In genomic region chr19:53365134-53365898, GRCh38 we compare ENCODE assay signal across 8 cellular contexts. TPM values are rescaled to one million over a fixed set of nuclear protein-coding genes. Genes with fewer than 3 reads are reported as not detected.
A peak's percentile ranks its signal among the peaks of the same experiment; 100 is the strongest.
DNase-seq lines count a peak whose midpoint lies in the region; ATAC-seq, FAIRE-seq and TF ChIP-seq lines count a peak whose summit lies in the region.

TSS of gene ZNF525 (plus strand) at chr19:53365705. CDS start at chr19:53372282, 6,577 bp downstream.

- H3K4me1 ChIP-seq in MM.1S (ENCODE audit: low read length) (no peaks in the 10 kb centered on the region), SK-N-SH (ENCODE audit: control insufficient read depth in 1 of 2, insufficient read depth in 2 of 2, low read depth in 1 of 2, low read length in 1 of 2) (peaks cover 0 to 2% of the 10 kb centered on the region in 2 experiments; a peak in 1 of 4 replicates), pancreas (peaks cover 0 to 3% (median 0%) of the 10 kb centered on the region in 3 donors), thyroid gland (peaks cover 3 to 5% of the 10 kb centered on the region in 2 donors)

- CTCF ChIA-PET in SK-N-SH (lab: Yijun Ruan, JAX): interaction anchor here (1.6 kb wide), 1 partner anchor 170 kb away, joined by 8 read pairs; no protein-coding TSS in a partner anchor

- H3K4me2 ChIP-seq in MM.1S (ENCODE audit: low read depth, low read length) (peak within 1 kb of the TSS; percentile 77), SK-N-SH (peak within 1 kb of the TSS; percentile 98)

- no peak for TF ChIP-seq EP300 in SK-N-SH (IDR thresholded peaks at IDR 0.05; ENCODE audit: borderline replicate concordance in 1 of 2, low read depth in 1 of 2, low read length in 1 of 2)

- FAIRE-seq in pancreas (lab: Jason Lieb, UNC): no peak

- peaks cover 10% of the 10 kb centered on the region for H3K9me3 Mint-ChIP-seq in activated naive CD4-positive, alpha-beta T cell treated with anti-CD3 and anti-CD28 coated beads, Interleukin-2, amount 50 U/mL, for 24 hours

- H3K9me2 ChIP-seq in MM.1S (replicated peaks; ENCODE audit: insufficient read depth, low read length): no peaks in the 10 kb centered on the region
- H3K9me2 ChIP-seq in SK-N-SH: no peaks in the 10 kb centered on the region

- TF ChIP-seq CTCF in MM.1S (IDR thresholded peaks at IDR 0.05; ENCODE audit: low read length) (no peak), SK-N-SH (IDR thresholded peaks at IDR 0.05) (no peak), pancreas (IDR thresholded peaks at IDR 0.05) (peak in 3 of 4 donors; percentile 6 to 44 (median 36)), thyroid gland (IDR thresholded peaks at IDR 0.05) (peak in 3 of 6 experiments; percentile 1 to 33 (median 9))

- no peaks in the 10 kb centered on the region for H3K79me2 ChIP-seq in MM.1S (ENCODE audit: low read length)
- no peaks in the 10 kb centered on the region for H3K79me2 ChIP-seq in SK-N-SH (ENCODE audit: insufficient read depth)

- peak within 1 kb of the TSS; percentile 84 for H2AFZ ChIP-seq in MM.1S (ENCODE audit: low read length)
- peak within 1 kb of the TSS; percentile 97 for H2AFZ ChIP-seq in SK-N-SH (ENCODE audit: low read depth)

- H3K36me3 ChIP-seq in H7 (replicated peaks; ENCODE audit: control insufficient read depth, insufficient read depth, low read length) (no peaks in the 10 kb centered on the region), MM.1S (replicated peaks; ENCODE audit: insufficient read depth, low read length) (no peaks in the 10 kb centered on the region), SK-N-SH (replicated peaks in 1 of 2; ENCODE audit: control insufficient read depth in 1 of 2, insufficient read depth in 2 of 2, low read length in 1 of 2) (no peaks in the 10 kb centered on the region), pancreas (no peaks in the 10 kb centered on the region), thyroid gland (no peaks in the 10 kb centered on the region)

- H3K27ac ChIP-seq in MM.1S (ENCODE audit: low read length): peak within 1 kb of the TSS; percentile 23; the same call in 1 of the 2 replicates
- peak within 1 kb of the TSS; percentile 36 to 54; a peak in 3 of 4 replicates for H3K27ac ChIP-seq in SK-N-SH (ENCODE audit: low read depth in 2 of 2, low read length in 1 of 2)
- H3K27ac ChIP-seq in pancreas: peak within 1 kb of the TSS in 3 of 4 donors; percentile 49 to 72 (median 64)
- peak within 1 kb of the TSS in 2 of 3 donors; percentile 12 to 49 for H3K27ac ChIP-seq in thyroid gland

- H3K27me3 ChIP-seq in H7 (ENCODE audit: control insufficient read depth, insufficient read depth, low read length) (no peaks in the 10 kb centered on the region), MM.1S (replicated peaks; ENCODE audit: insufficient read depth, low read length) (no peaks in the 10 kb centered on the region; the same call in 1 of the 2 replicates), SK-N-SH (ENCODE audit: insufficient read depth) (no peaks in the 10 kb centered on the region), pancreas (no peaks in the 10 kb centered on the region), thyroid gland (no peaks in the 10 kb centered on the region)

- WGBS in SK-N-SH (ENCODE audit: low lambda C conversion rate): 6% methylated on average over 41 of the region's 45 CpGs
- WGBS in pancreas, 2 donors: 1% methylated on average over 45 of the region's 45 CpGs
- 0 to 2% methylated on average over 17 to 35 of the region's 45 CpGs for WGBS in thyroid gland, 2 donors

- in situ Hi-C loops in G401 (cut with HindIII; ENCODE audit: low sequenced_read_pairs): no loop called here

- peaks cover 28% of the 10 kb centered on the region for H3K4me1 Mint-ChIP-seq in activated naive CD4-positive, alpha-beta T cell treated with anti-CD3 and anti-CD28 coated beads, Interleukin-2, amount 50 U/mL, for 24 hours

- TF ChIP-seq RAD21 in SK-N-SH (IDR thresholded peaks at IDR 0.05; ENCODE audit: low read length): peak; percentile 52

- H3K9ac ChIP-seq in MM.1S (ENCODE audit: low read length) (peak within 1 kb of the TSS; percentile 66; the same call in 1 of the 2 replicates), SK-N-SH (peak within 1 kb of the TSS; percentile 79)

- peak; percentile 95 for DNase-seq in G401 (ENCODE audit: low spot score)
- DNase-seq in H7: peak; percentile 98
- DNase-seq in MM.1S: peak; percentile 93
- DNase-seq in SK-N-SH: peak; percentile 95
- peak; percentile 94 for DNase-seq in Right ventricle myocardium inferior (ENCODE audit: missing footprints)
- DNase-seq in pancreas: peak; percentile 91 to 99 (median 96)
- peak; percentile 95 for DNase-seq in thyroid gland

- peak in 1 of 2 donors; percentile 63 for TF ChIP-seq POLR2A in thyroid gland (IDR thresholded peaks at IDR 0.05)

- peaks cover 24% of the 10 kb centered on the region for H3K36me3 Mint-ChIP-seq in activated naive CD4-positive, alpha-beta T cell treated with anti-CD3 and anti-CD28 coated beads, Interleukin-2, amount 50 U/mL, for 24 hours

- H3K4me3 ChIP-seq in H7 (ENCODE audit: insufficient read depth, low read depth, low read length) (peak within 1 kb of the TSS; percentile 82), MM.1S (ENCODE audit: low read length) (peak within 1 kb of the TSS; percentile 74), SK-N-SH (ENCODE audit: low read depth in 2 of 2, low read length in 1 of 2) (peak within 1 kb of the TSS; percentile 85 to 88), pancreas (peak within 1 kb of the TSS; percentile 36 to 84 (median 43)), thyroid gland (replicated peaks in 1 of 3) (peak within 1 kb of the TSS; percentile 0 to 77 (median 64))

- H3K27me3 Mint-ChIP-seq in activated naive CD4-positive, alpha-beta T cell treated with anti-CD3 and anti-CD28 coated beads, Interleukin-2, amount 50 U/mL, for 24 hours: no peaks in the 10 kb centered on the region

- intact Hi-C loops in Right ventricle myocardium inferior (cut with DNase I) (no loop called here), pancreas (cut with DNase I) (loop anchor here in 1 of 3 donors (10.0 kb wide), 1 partner anchor 171 kb away; the partner anchor contains the start of gene ZNF665), thyroid gland (cut with DNase I) (loop anchor here (10.0 kb wide), 1 partner anchor 171 kb away; the partner anchor contains the start of gene ZNF665)

- peak within 1 kb of the TSS; percentile 97 for H3K27ac Mint-ChIP-seq in activated naive CD4-positive, alpha-beta T cell treated with anti-CD3 and anti-CD28 coated beads, Interleukin-2, amount 50 U/mL, for 24 hours

- H4K20me1 ChIP-seq in MM.1S (ENCODE audit: insufficient read depth, low read length) (no peaks in the 10 kb centered on the region), SK-N-SH (ENCODE audit: insufficient read depth) (no peaks in the 10 kb centered on the region)

- H3K9me3 ChIP-seq in MM.1S (replicated peaks; ENCODE audit: insufficient read depth, low read length) (no peaks in the 10 kb centered on the region), SK-N-SH (no peaks in the 10 kb centered on the region), pancreas (no peaks in the 10 kb centered on the region), thyroid gland (no peaks in the 10 kb centered on the region)

- ATAC-seq in Right ventricle myocardium inferior (peak; percentile 100), pancreas (peak; percentile 99 to 100 (median 100))

- H3F3A ChIP-seq in MM.1S (ENCODE audit: insufficient read depth, low read length) (no peaks in the 10 kb centered on the region), SK-N-SH (replicated peaks; ENCODE audit: insufficient read depth) (peaks cover 5% of the 10 kb centered on the region)

- POLR2A ChIA-PET in SK-N-SH (lab: Yijun Ruan, JAX): no interaction called here

- peak within 1 kb of the TSS; percentile 96 for H3K4me3 Mint-ChIP-seq in activated naive CD4-positive, alpha-beta T cell treated with anti-CD3 and anti-CD28 coated beads, Interleukin-2, amount 50 U/mL, for 24 hours

TF ChIP-seq in SK-N-SH, 30 proteins besides CTCF, POLR2A, EP300 and RAD21 (continues in another document):
- TF ChIP-seq MXI1 (IDR thresholded peaks at IDR 0.05; ENCODE audit: low read depth, low read length) (peak; percentile 97), REST (IDR thresholded peaks at IDR 0.05; ENCODE audit: low read depth, low read length) (no peak), POLR2AphosphoS5 (IDR thresholded peaks at IDR 0.05; ENCODE audit: low read depth, low read length) (peak; percentile 92), RXRA (IDR thresholded peaks at IDR 0.05; ENCODE audit: borderline replicate concordance, low read depth) (no peak), CHD2 (IDR thresholded peaks at IDR 0.05; ENCODE audit: low read length, partially characterized antibody) (peak; percentile 41), NRF1 (IDR thresholded peaks at IDR 0.05; ENCODE audit: low read depth, low read length) (peak; percentile 63), JUND (IDR thresholded peaks at IDR 0.05) (no peak)

RNA-seq across cellular contexts. Expression of gene ZNF525, which starts in this region (rescaled TPM):
- total RNA-seq in G401 (2014; rRNA removed; shearing (Covaris generic)): 11.9 and 23.0 TPM in 2 replicates
- 11.3 and 23.6 TPM in 2 replicates for total RNA-seq in H7 (2014; rRNA removed; shearing (Covaris generic))
- polyA plus RNA-seq in SK-N-SH (2012; rRNA removed) (2.5 and 3.9 TPM in 2 replicates), pancreas (1 to 10 TPM; 4.8 to 6.4 TPM)
- polyA plus RNA-seq in SK-N-SH (2012; cell fraction: cytosol; rRNA removed): 3.1 and 3.2 TPM in 2 replicates
- 3.4 and 6.6 TPM in 2 replicates for polyA plus RNA-seq in SK-N-SH (2012; cell fraction: nucleus; rRNA removed)
- total RNA-seq in Right ventricle myocardium inferior (4.8 TPM), pancreas (10 to 100 TPM in 2 of 6 donors, 1 to 10 TPM in 4; 4.7 to 13.7 (median 7.5) TPM), thyroid gland (10 to 100 TPM in 3 of 4 donors, 1 to 10 TPM in 1; 9.6 to 12.1 (median 11.6) TPM)

Comparison
In these comparisons a context has a peak if more than half of its experiments do, and no peak if none do; other contexts are left out.
1. Peak in every context shown above with its lines: DNase-seq, ATAC-seq, H3K4me3 ChIP-seq and H3K27ac ChIP-seq.
2. CTCF ChIP-seq: peak in pancreas (3 of 4); none in MM.1S (single experiment) and SK-N-SH (single experiment).